In genomic region chr21:31659286-31660133, GRCh38 we compare ENCODE assay signal across 8 cellular contexts. TPM values are rescaled to one million over a fixed set of nuclear protein-coding genes. Genes with fewer than 3 reads are reported as not detected.
DNase-seq lines count a peak whose midpoint lies in the region; ATAC-seq, FAIRE-seq and TF ChIP-seq lines count a peak whose summit lies in the region.

Gene SOD1, plus strand, starts transcription at chr21:31659693. Its CDS starts 77 bp downstream, at chr21:31659770.

- peak; percentile 92 for DNase-seq in GM12892 (ENCODE audit: insufficient read length)
- peak; percentile 90 for DNase-seq in NCI-H1436 (lab: John Stamatoyannopoulos, UW)
- peak; percentile 95 for DNase-seq in SW480 (ENCODE audit: low spot score)
- DNase-seq in activated naive CD8-positive, alpha-beta T cell treated with anti-CD3 and anti-CD28 coated beads, Interleukin-2, amount 50 U/mL, for 24 hours: peak; percentile 96
- DNase-seq in cardiac muscle cell (ENCODE audit: low read depth in 1 of 2, low spot score in 1 of 2): peak; percentile 94 to 95
- peak; percentile 94 to 97 for DNase-seq in tibial artery

- peak; percentile 96 for ATAC-seq in HG02840 (IDR thresholded peaks at IDR 0.05; ENCODE audit: low FRiP score, unreplicated experiment)
- ATAC-seq in activated naive CD8-positive, alpha-beta T cell treated with anti-CD3 and anti-CD28 coated beads, Interleukin-2, amount 50 U/mL, for 24 hours: peak; percentile 89

- peak within 1 kb of the TSS; percentile 99 for H3K27ac Mint-ChIP-seq in activated naive CD8-positive, alpha-beta T cell treated with anti-CD3 and anti-CD28 coated beads, Interleukin-2, amount 50 U/mL, for 24 hours

- no peak for TF ChIP-seq CTCF in cardiac muscle cell (IDR thresholded peaks at IDR 0.05; ENCODE audit: low read depth, low read length)
- peak; percentile 15 for TF ChIP-seq CTCF in parathyroid adenoma (IDR thresholded peaks at IDR 0.05)
- peak; percentile 10 to 20 for TF ChIP-seq CTCF in tibial artery (IDR thresholded peaks at IDR 0.05)

- H3K4me1 Mint-ChIP-seq in activated naive CD8-positive, alpha-beta T cell treated with anti-CD3 and anti-CD28 coated beads, Interleukin-2, amount 50 U/mL, for 24 hours: peaks cover 81% of the 10 kb centered on the region

- intact Hi-C loops in tibial artery (cut with DNase I; ENCODE audit: low total_unique reads): loop anchor here (2.0 kb wide), 1 partner anchor 71 kb away; no protein-coding TSS in a partner anchor

- H3K27ac ChIP-seq in cardiac muscle cell: peak within 1 kb of the TSS; percentile 83
- peak within 1 kb of the TSS; percentile 66 for H3K27ac ChIP-seq in parathyroid adenoma
- peak within 1 kb of the TSS; percentile 93 to 96 for H3K27ac ChIP-seq in tibial artery

- H3K27me3 ChIP-seq in cardiac muscle cell (no peaks in the 10 kb centered on the region), parathyroid adenoma (ENCODE audit: control insufficient read depth, insufficient read depth, low read length) (no peaks in the 10 kb centered on the region), tibial artery (no peaks in the 10 kb centered on the region)

- H3K4me3 ChIP-seq in cardiac muscle cell (peak within 1 kb of the TSS; percentile 70), parathyroid adenoma (ENCODE audit: low read depth, low read length) (peak within 1 kb of the TSS; percentile 83), tibial artery (peak within 1 kb of the TSS; percentile 96 to 99)

- no peaks in the 10 kb centered on the region for H3K36me3 ChIP-seq in cardiac muscle cell
- no peaks in the 10 kb centered on the region for H3K36me3 ChIP-seq in parathyroid adenoma (ENCODE audit: control insufficient read depth, insufficient read depth, low read length)
- H3K36me3 ChIP-seq in tibial artery: peaks cover 0 to 20% (median 9%) of the 10 kb centered on the region in 3 donors

- H3K79me2 ChIP-seq in parathyroid adenoma: peaks cover 12% of the 10 kb centered on the region

- peaks cover 38% of the 10 kb centered on the region for H3K36me3 Mint-ChIP-seq in activated naive CD8-positive, alpha-beta T cell treated with anti-CD3 and anti-CD28 coated beads, Interleukin-2, amount 50 U/mL, for 24 hours (ENCODE audit: low read depth)

- peak; percentile 88 for FAIRE-seq in GM12892 (lab: Jason Lieb, UNC)

- H3K27me3 Mint-ChIP-seq in activated naive CD8-positive, alpha-beta T cell treated with anti-CD3 and anti-CD28 coated beads, Interleukin-2, amount 50 U/mL, for 24 hours: no peaks in the 10 kb centered on the region

- H3K9me3 ChIP-seq in cardiac muscle cell (ENCODE audit: low read depth) (no peaks in the 10 kb centered on the region), parathyroid adenoma (ENCODE audit: control insufficient read depth, low read length) (no peaks in the 10 kb centered on the region), tibial artery (no peaks in the 10 kb centered on the region)

- H3K4me3 Mint-ChIP-seq in activated naive CD8-positive, alpha-beta T cell treated with anti-CD3 and anti-CD28 coated beads, Interleukin-2, amount 50 U/mL, for 24 hours: peak within 1 kb of the TSS; percentile 97

- peak within 1 kb of the TSS; percentile 87 for H3K4me2 ChIP-seq in parathyroid adenoma (ENCODE audit: low read length)

- H2AFZ ChIP-seq in parathyroid adenoma: peak within 1 kb of the TSS; percentile 89

- no peaks in the 10 kb centered on the region for H3K4me1 ChIP-seq in cardiac muscle cell (ENCODE audit: low read depth)
- H3K4me1 ChIP-seq in parathyroid adenoma: peaks cover 4% of the 10 kb centered on the region
- peaks cover 0 to 45% (median 26%) of the 10 kb centered on the region in 4 donors for H3K4me1 ChIP-seq in tibial artery

- H3K9me3 Mint-ChIP-seq in activated naive CD8-positive, alpha-beta T cell treated with anti-CD3 and anti-CD28 coated beads, Interleukin-2, amount 50 U/mL, for 24 hours: no peaks in the 10 kb centered on the region

- TF ChIP-seq POLR2A in GM12892 (IDR thresholded peaks at IDR 0.05; ENCODE audit: low read depth, low read length): peak; percentile 99

- H3K9ac ChIP-seq in parathyroid adenoma: peak within 1 kb of the TSS; percentile 19

RNA-seq across cellular contexts. Expression of gene SOD1, which starts in this region (rescaled TPM):
- 264 TPM for polyA plus RNA-seq in GM12892 (2012; ENCODE audit: missing spikeins)
- total RNA-seq in cardiac muscle cell: 242 and 344 TPM in 2 replicates
- polyA plus RNA-seq in cardiac muscle cell: 463 and 469 TPM in 2 replicates

Comparison
In these comparisons a context has a peak if more than half of its experiments do, and no peak if none do; other contexts are left out.
1. Peak in every context shown above with its lines: DNase-seq, ATAC-seq, H3K4me3 ChIP-seq and H3K27ac ChIP-seq.